Comparison of ENCODE assay signal across 1 cellular context in genomic region chr11:60786811-60787567, GRCh38.
TF ChIP-seq lines count a peak whose summit lies in the region.

No MANE protein-coding gene starts in this region.

TF ChIP-seq in endothelial cell of umbilical vein, 7 proteins besides CTCF, POLR2A, EP300 and RAD21:
- no peak for TF ChIP-seq GATA2 (IDR thresholded peaks at IDR 0.05; ENCODE audit: insufficient read depth, insufficient read length, low read depth, low read length)
- TF ChIP-seq JUN (IDR thresholded peaks at IDR 0.05; ENCODE audit: borderline replicate concordance, insufficient read depth, insufficient read length, low read depth): peak; percentile 60
- TF ChIP-seq FOS (IDR thresholded peaks at IDR 0.05; ENCODE audit: borderline replicate concordance, insufficient read depth, low read length): peak; percentile 78
- TF ChIP-seq MYC (IDR thresholded peaks at IDR 0.05; ENCODE audit: low read depth, low read length): no peak
- no peak for TF ChIP-seq EZH2 (IDR thresholded peaks at IDR 0.05; ENCODE audit: borderline replicate concordance, low read depth, low read length, severe bottlenecking)
- no peak for TF ChIP-seq MAX (IDR thresholded peaks at IDR 0.05; ENCODE audit: insufficient read depth, insufficient read length)
- TF ChIP-seq POLR2AphosphoS5 (IDR thresholded peaks at IDR 0.05; ENCODE audit: insufficient read depth, low read depth, low read length): peak; percentile 67
